13 cellular contexts compared by ENCODE assay signal in genomic region chr5:157941616-157942015, GRCh38.
DNase-seq lines count a peak whose midpoint lies in the region; ATAC-seq and TF ChIP-seq lines count a peak whose summit lies in the region.
"Had no signal": no experiment of that assay in that cellular context is flagged by ENCODE, and none has a peak within 500 bp of the region (broad histone marks: within the 10 kb centered on the region; RNA-seq: fewer than 3 reads in every experiment).

No MANE protein-coding gene starts in this region.

- H3K27me3 Mint-ChIP-seq in WTC11 (ENCODE audit: low read depth): no peaks in the 10 kb centered on the region
- H3K27me3 Mint-ChIP-seq in glutamatergic neuron (ENCODE audit: unreplicated experiment): peaks cover 2% of the 10 kb centered on the region
- no peaks in the 10 kb centered on the region for H3K27me3 Mint-ChIP-seq in activated T-helper 1 cell treated with anti-CD3 and anti-CD28 coated beads, Interleukin-12 subunit alpha, Interleukin-12 subunit beta, Interleukin-2, Interleukin-4 antibody, amounts not matched to agents 30 ng/mL and 10 ng/mL and 1 ng/mL, durations not matched to agents 14 hours and 24 hours and 36 hours (ENCODE audit: insufficient read depth)
- H3K27me3 Mint-ChIP-seq: IgD-negative memory B cell had no signal

- TF ChIP-seq CTCF in WTC11 (IDR thresholded peaks at IDR 0.05): no peak
- TF ChIP-seq CTCF in omental fat pad (IDR thresholded peaks at IDR 0.05): no peak
- TF ChIP-seq CTCF in GM20000 (IDR thresholded peaks at IDR 0.05; ENCODE audit: extremely low read depth, missing control alignments): no peak
- TF ChIP-seq CTCF in glutamatergic neuron (IDR thresholded peaks at IDR 0.05; ENCODE audit: partially characterized antibody, unreplicated experiment): no peak

- CTCF ChIA-PET in WTC11 (lab: Charles Lee): no interaction called here

- H3K4me1 Mint-ChIP-seq in WTC11 (peaks cover 26% of the 10 kb centered on the region), glutamatergic neuron (ENCODE audit: low read depth, unreplicated experiment) (no peaks in the 10 kb centered on the region)
- no peaks in the 10 kb centered on the region for H3K4me1 Mint-ChIP-seq in activated T-helper 1 cell treated with anti-CD3 and anti-CD28 coated beads, Interleukin-12 subunit alpha, Interleukin-12 subunit beta, Interleukin-2, Interleukin-4 antibody, amounts not matched to agents 30 ng/mL and 10 ng/mL and 1 ng/mL, durations not matched to agents 14 hours and 24 hours and 36 hours (ENCODE audit: low read depth)
- H3K4me1 Mint-ChIP-seq: CD4-positive, CD25-positive, alpha-beta regulatory T cell; IgD-negative memory B cell had no signal

- intact Hi-C loops in activated T-helper 1 cell treated with anti-CD3 and anti-CD28 coated beads, Interleukin-12 subunit alpha, Interleukin-12 subunit beta, Interleukin-2, Interleukin-4 antibody, amounts not matched to agents 30 ng/mL and 10 ng/mL and 1 ng/mL, durations not matched to agents 14 hours and 24 hours and 36 hours (cut with micrococcal nuclease): no loop called here

- H3K36me3 Mint-ChIP-seq in WTC11: no peaks in the 10 kb centered on the region
- no peaks in the 10 kb centered on the region for H3K36me3 Mint-ChIP-seq in glutamatergic neuron (ENCODE audit: unreplicated experiment)
- no peaks in the 10 kb centered on the region for H3K36me3 Mint-ChIP-seq in activated T-helper 1 cell treated with anti-CD3 and anti-CD28 coated beads, Interleukin-12 subunit alpha, Interleukin-12 subunit beta, Interleukin-2, Interleukin-4 antibody, amounts not matched to agents 30 ng/mL and 10 ng/mL and 1 ng/mL, durations not matched to agents 14 hours and 24 hours and 36 hours (ENCODE audit: low read depth)
- H3K36me3 Mint-ChIP-seq: CD4-positive, CD25-positive, alpha-beta regulatory T cell; IgD-negative memory B cell had no signal

- no peak overlapping the region for H3K4me3 Mint-ChIP-seq in WTC11
- no peak overlapping the region for H3K4me3 Mint-ChIP-seq in glutamatergic neuron (ENCODE audit: unreplicated experiment)
- no peak overlapping the region for H3K4me3 Mint-ChIP-seq in activated T-helper 1 cell treated with anti-CD3 and anti-CD28 coated beads, Interleukin-12 subunit alpha, Interleukin-12 subunit beta, Interleukin-2, Interleukin-4 antibody, amounts not matched to agents 30 ng/mL and 10 ng/mL and 1 ng/mL, durations not matched to agents 14 hours and 24 hours and 36 hours
- H3K4me3 Mint-ChIP-seq: CD4-positive, CD25-positive, alpha-beta regulatory T cell; IgD-negative memory B cell had no signal

- H3K9me3 Mint-ChIP-seq in WTC11: peaks cover 3% of the 10 kb centered on the region; the same call in 1 of the 2 replicates
- H3K9me3 Mint-ChIP-seq in glutamatergic neuron (ENCODE audit: unreplicated experiment): peaks cover 4% of the 10 kb centered on the region
- H3K9me3 Mint-ChIP-seq in activated T-helper 1 cell treated with anti-CD3 and anti-CD28 coated beads, Interleukin-12 subunit alpha, Interleukin-12 subunit beta, Interleukin-2, Interleukin-4 antibody, amounts not matched to agents 30 ng/mL and 10 ng/mL and 1 ng/mL, durations not matched to agents 14 hours and 24 hours and 36 hours: no peaks in the 10 kb centered on the region
- H3K9me3 Mint-ChIP-seq: IgD-negative memory B cell had no signal

- DNase-seq in A172 (ENCODE audit: low spot score): peak; percentile 11
- DNase-seq in M059J (ENCODE audit: low read depth): peak; percentile 58
- no peak for DNase-seq in WTC11 (ENCODE audit: low spot score)
- no peak for DNase-seq in omental fat pad (ENCODE audit: low spot score)
- DNase-seq in GM20000 (ENCODE audit: low spot score): no peak
- no peak for DNase-seq in glutamatergic neuron
- no peak for DNase-seq in activated T-helper 1 cell treated with anti-CD3 and anti-CD28 coated beads, Interleukin-12 subunit alpha, Interleukin-12 subunit beta, Interleukin-2, Interleukin-4 antibody, amounts not matched to agents 30 ng/mL and 10 ng/mL and 1 ng/mL, durations not matched to agents 14 hours and 24 hours and 36 hours (ENCODE audit: low spot score)
- DNase-seq: AML-193; CD4-positive, CD25-positive, alpha-beta regulatory T cell; DMS53; H7; KG1 had no signal

- POLR2A ChIA-PET in WTC11 (lab: Charles Lee): no interaction called here

- no peak for ATAC-seq in WTC11
- ATAC-seq in omental fat pad (ENCODE audit: low FRiP score): peak; percentile 41

- H3K27ac Mint-ChIP-seq in WTC11: peak overlapping the region; percentile 12; the same call in 1 of the 2 replicates
- no peak overlapping the region for H3K27ac Mint-ChIP-seq in glutamatergic neuron (ENCODE audit: unreplicated experiment)
- H3K27ac Mint-ChIP-seq in activated T-helper 1 cell treated with anti-CD3 and anti-CD28 coated beads, Interleukin-12 subunit alpha, Interleukin-12 subunit beta, Interleukin-2, Interleukin-4 antibody, amounts not matched to agents 30 ng/mL and 10 ng/mL and 1 ng/mL, durations not matched to agents 14 hours and 24 hours and 36 hours: no peak overlapping the region
- H3K27ac Mint-ChIP-seq: CD4-positive, CD25-positive, alpha-beta regulatory T cell; IgD-negative memory B cell had no signal

TF ChIP-seq in WTC11, 78 proteins besides CTCF, POLR2A, EP300 and RAD21:
- no peak for TF ChIP-seq ATF6 (CRISPR knock-in tag; IDR thresholded peaks at IDR 0.05)
- no peak for TF ChIP-seq JUN (CRISPR knock-in tag; IDR thresholded peaks at IDR 0.05)
- no peak for TF ChIP-seq E2F5 (CRISPR knock-in tag; IDR thresholded peaks at IDR 0.05)
- no peak for TF ChIP-seq FOXK1 (CRISPR knock-in tag; IDR thresholded peaks at IDR 0.05)
- no peak for TF ChIP-seq MYBL2 (CRISPR knock-in tag; IDR thresholded peaks at IDR 0.05)
- TF ChIP-seq RORB (CRISPR knock-in tag; IDR thresholded peaks at IDR 0.05): no peak
- TF ChIP-seq IRF2 (CRISPR knock-in tag; IDR thresholded peaks at IDR 0.05; ENCODE audit: borderline replicate concordance, low read depth): no peak
- TF ChIP-seq ZNF317 (CRISPR knock-in tag; IDR thresholded peaks at IDR 0.05; ENCODE audit: borderline replicate concordance, low read depth): no peak

Comparison
In these comparisons a context has a peak if more than half of its experiments do, and no peak if none do; other contexts are left out.
1. DNase-seq: peak in A172 (single experiment) and M059J (single experiment); none in WTC11 (single experiment), omental fat pad (single experiment), GM20000 (single experiment), glutamatergic neuron (single experiment) and activated T-helper 1 cell treated with anti-CD3 and anti-CD28 coated beads, Interleukin-12 subunit alpha, Interleukin-12 subunit beta, Interleukin-2, Interleukin-4 antibody, amounts not matched to agents 30 ng/mL and 10 ng/mL and 1 ng/mL, durations not matched to agents 14 hours and 24 hours and 36 hours (single experiment).